ENCODE assay signal across 30 cellular contexts in the genomic region with DNA sequence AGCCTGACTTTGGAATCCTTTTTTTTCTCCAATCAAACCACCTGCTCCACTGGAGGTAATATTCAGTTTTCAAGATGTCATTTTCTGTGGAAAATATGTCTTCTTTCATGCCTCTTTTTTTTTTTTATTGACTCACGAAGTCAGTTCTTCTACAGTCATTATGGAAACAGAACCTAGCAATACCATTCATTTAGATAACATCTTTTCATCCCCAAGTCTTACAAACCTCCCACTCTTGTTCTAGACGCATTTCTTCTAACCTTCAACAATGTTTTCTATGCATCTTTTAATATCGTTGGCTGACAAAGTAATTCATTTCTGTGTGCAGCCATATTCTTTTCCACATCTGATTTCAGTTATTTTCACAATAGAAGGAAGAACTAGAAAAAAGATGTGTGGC.
"Had no signal": no experiment of that assay in that cellular context is flagged by ENCODE, and none has a peak within 500 bp of the region (broad histone marks: within the 10 kb centered on the region; RNA-seq: fewer than 3 reads in every experiment).

No MANE protein-coding gene starts in this region.

- H3K36me3 Mint-ChIP-seq: activated CD4-positive, alpha-beta memory T cell treated with anti-CD3 and anti-CD28 coated beads for 36 hours; activated CD8-positive, alpha-beta memory T cell treated with anti-CD3 and anti-CD28 coated beads, Interleukin-2, amount 10 ng/mL, durations not matched to agents 7 days and 5 days; activated naive CD4-positive, alpha-beta T cell treated with anti-CD3 and anti-CD28 coated beads, Interleukin-2, amount 10 ng/mL, durations not matched to agents 7 days and 5 days had no signal

- ATAC-seq: activated CD4-positive, CD25-positive, alpha-beta regulatory T cell treated with anti-CD3 and anti-CD28 coated beads, Interleukin-2, amount 50 U/mL, for 24 hours; activated CD8-positive, alpha-beta memory T cell treated with anti-CD3 and anti-CD28 coated beads, Interleukin-2, amount 10 ng/mL, durations not matched to agents 7 days and 5 days; activated CD8-positive, alpha-beta T cell treated with anti-CD3 and anti-CD28 coated beads, Interleukin-2, amount 10 ng/mL, durations not matched to agents 7 days and 5 days; body of pancreas; effector memory CD8-positive, alpha-beta T cell; esophagus mucosa; T-helper 17 cell had no signal

- H3K4me3 ChIP-seq: adrenal gland, body of pancreas had no signal

- H3K27ac Mint-ChIP-seq: activated B cell treated with CpG ODN at 0.5 μM for 24 hours; activated CD4-positive, alpha-beta memory T cell treated with anti-CD3 and anti-CD28 coated beads for 36 hours; activated CD8-positive, alpha-beta memory T cell treated with anti-CD3 and anti-CD28 coated beads, Interleukin-2, amount 10 ng/mL, durations not matched to agents 7 days and 5 days; activated CD8-positive, alpha-beta T cell treated with anti-CD3 and anti-CD28 coated beads, Interleukin-2, amount 10 ng/mL, durations not matched to agents 7 days and 5 days; activated naive CD4-positive, alpha-beta T cell treated with anti-CD3 and anti-CD28 coated beads, Interleukin-2, amount 10 ng/mL, durations not matched to agents 7 days and 5 days; activated naive CD4-positive, alpha-beta T cell treated with anti-CD3 and anti-CD28 coated beads, Interleukin-2, amount 50 U/mL, for 72 hours; T-helper 17 cell; T-helper 2 cell treated with Interferon-gamma antibody and Interleukin-4, amounts not matched to agents 5 μg/mL and 100 μg/mL, for 36 hours had no signal

- H3K36me3 ChIP-seq: adrenal gland, WERI-Rb-1 had no signal

- H3K27ac ChIP-seq: adrenal gland, body of pancreas, WERI-Rb-1 had no signal

- H3K9me3 ChIP-seq: adrenal gland, body of pancreas had no signal

- H3K27me3 ChIP-seq: adrenal gland, body of pancreas had no signal

- DNase-seq: activated B cell treated with CpG ODN at 0.5 μM for 24 hours; activated CD4-positive, alpha-beta memory T cell treated with anti-CD3 and anti-CD28 coated beads for 36 hours; activated CD4-positive, alpha-beta T cell treated with anti-CD3 and anti-CD28 coated beads for 4 hours; activated CD8-positive, alpha-beta memory T cell treated with anti-CD3 and anti-CD28 coated beads, Interleukin-2, amount 10 ng/mL, durations not matched to agents 7 days and 5 days; activated CD8-positive, alpha-beta memory T cell treated with anti-CD3 and anti-CD28 coated beads, Interleukin-2, amount 50 U/mL, for 4 hours; activated CD8-positive, alpha-beta T cell treated with anti-CD3 and anti-CD28 coated beads, Interleukin-2, amount 10 ng/mL, durations not matched to agents 7 days and 5 days; activated gamma-delta T cell; activated naive CD4-positive, alpha-beta T cell; activated naive CD4-positive, alpha-beta T cell treated with anti-CD3 and anti-CD28 coated beads, Interleukin-2, amount 10 ng/mL, durations not matched to agents 7 days and 5 days; activated T-cell treated with anti-CD3 and anti-CD28 coated beads, Interleukin-2, amount 50 U/mL, for 1 hour; adrenal gland; amygdala; aorta; body of pancreas; caudate nucleus; cortex of kidney; dermis blood vessel endothelial cell; effector CD4-positive, alpha-beta T cell; effector memory CD8-positive, alpha-beta T cell; foreskin fibroblast; head of caudate nucleus; hippocampal formation; T-helper 1 cell; T-helper 17 cell; T1000; WERI-Rb-1 had no signal

- H3K4me3 Mint-ChIP-seq: activated B cell treated with CpG ODN at 0.5 μM for 24 hours; activated CD4-positive, alpha-beta memory T cell treated with anti-CD3 and anti-CD28 coated beads for 36 hours; activated CD8-positive, alpha-beta memory T cell treated with anti-CD3 and anti-CD28 coated beads, Interleukin-2, amount 10 ng/mL, durations not matched to agents 7 days and 5 days; activated CD8-positive, alpha-beta T cell treated with anti-CD3 and anti-CD28 coated beads, Interleukin-2, amount 10 ng/mL, durations not matched to agents 7 days and 5 days; activated naive CD4-positive, alpha-beta T cell treated with anti-CD3 and anti-CD28 coated beads, Interleukin-2, amount 10 ng/mL, durations not matched to agents 7 days and 5 days; effector memory CD8-positive, alpha-beta T cell; T-helper 17 cell; T-helper 2 cell treated with Interferon-gamma antibody and Interleukin-4, amounts not matched to agents 5 μg/mL and 100 μg/mL, for 36 hours had no signal

- H3K4me1 Mint-ChIP-seq: activated B cell treated with CpG ODN at 0.5 μM for 24 hours; activated naive CD4-positive, alpha-beta T cell treated with anti-CD3 and anti-CD28 coated beads, Interleukin-2, amount 10 ng/mL, durations not matched to agents 7 days and 5 days; T-helper 17 cell had no signal

- H3K4me1 ChIP-seq: adrenal gland, body of pancreas had no signal

- H3K9me3 Mint-ChIP-seq: activated B cell treated with CpG ODN at 0.5 μM for 24 hours; activated CD4-positive, alpha-beta memory T cell treated with anti-CD3 and anti-CD28 coated beads for 36 hours; effector memory CD8-positive, alpha-beta T cell had no signal
